In genomic region chr6:37936150-37936549, GRCh38 we compare ENCODE assay signal across 1 cellular context.
TF ChIP-seq lines count a peak whose summit lies in the region.

No MANE protein-coding gene starts in this region.

TF ChIP-seq in GM23338, 12 proteins besides CTCF, POLR2A, EP300 and RAD21 (continued from another document):
- no peak for TF ChIP-seq ZNF462 (CRISPR knock-in tag; IDR thresholded peaks at IDR 0.05)
- no peak for TF ChIP-seq ZNF114 (CRISPR knock-in tag; IDR thresholded peaks at IDR 0.05)
- TF ChIP-seq, protein P1, sequence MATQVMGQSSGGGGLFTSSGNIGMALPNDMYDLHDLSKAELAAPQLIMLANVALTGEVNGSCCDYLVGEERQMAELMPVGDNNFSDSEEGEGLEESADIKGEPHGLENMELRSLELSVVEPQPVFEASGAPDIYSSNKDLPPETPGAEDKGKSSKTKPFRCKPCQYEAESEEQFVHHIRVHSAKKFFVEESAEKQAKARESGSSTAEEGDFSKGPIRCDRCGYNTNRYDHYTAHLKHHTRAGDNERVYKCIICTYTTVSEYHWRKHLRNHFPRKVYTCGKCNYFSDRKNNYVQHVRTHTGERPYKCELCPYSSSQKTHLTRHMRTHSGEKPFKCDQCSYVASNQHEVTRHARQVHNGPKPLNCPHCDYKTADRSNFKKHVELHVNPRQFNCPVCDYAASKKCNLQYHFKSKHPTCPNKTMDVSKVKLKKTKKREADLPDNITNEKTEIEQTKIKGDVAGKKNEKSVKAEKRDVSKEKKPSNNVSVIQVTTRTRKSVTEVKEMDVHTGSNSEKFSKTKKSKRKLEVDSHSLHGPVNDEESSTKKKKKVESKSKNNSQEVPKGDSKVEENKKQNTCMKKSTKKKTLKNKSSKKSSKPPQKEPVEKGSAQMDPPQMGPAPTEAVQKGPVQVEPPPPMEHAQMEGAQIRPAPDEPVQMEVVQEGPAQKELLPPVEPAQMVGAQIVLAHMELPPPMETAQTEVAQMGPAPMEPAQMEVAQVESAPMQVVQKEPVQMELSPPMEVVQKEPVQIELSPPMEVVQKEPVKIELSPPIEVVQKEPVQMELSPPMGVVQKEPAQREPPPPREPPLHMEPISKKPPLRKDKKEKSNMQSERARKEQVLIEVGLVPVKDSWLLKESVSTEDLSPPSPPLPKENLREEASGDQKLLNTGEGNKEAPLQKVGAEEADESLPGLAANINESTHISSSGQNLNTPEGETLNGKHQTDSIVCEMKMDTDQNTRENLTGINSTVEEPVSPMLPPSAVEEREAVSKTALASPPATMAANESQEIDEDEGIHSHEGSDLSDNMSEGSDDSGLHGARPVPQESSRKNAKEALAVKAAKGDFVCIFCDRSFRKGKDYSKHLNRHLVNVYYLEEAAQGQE (IDR thresholded peaks at IDR 0.05; ENCODE audit: unreplicated experiment), result no peak
- TF ChIP-seq CREB1 (CRISPR knock-in tag; IDR thresholded peaks at IDR 0.05; ENCODE audit: low read depth), result no peak
- no peak for TF ChIP-seq POLR2AphosphoS5 (IDR thresholded peaks at IDR 0.05; ENCODE audit: low read depth)
- no peak for TF ChIP-seq ZNF331 (CRISPR knock-in tag; IDR thresholded peaks at IDR 0.05; ENCODE audit: low read depth)
- TF ChIP-seq NANOG (IDR thresholded peaks at IDR 0.05; ENCODE audit: borderline replicate concordance), result no peak
- TF ChIP-seq JUNB (IDR thresholded peaks at IDR 0.05; ENCODE audit: unreplicated experiment), result no peak
- TF ChIP-seq EZH2phosphoT487 (IDR thresholded peaks at IDR 0.05; ENCODE audit: unreplicated experiment), result no peak
